1 cellular context compared by ENCODE assay signal in genomic region chr3:13539671-13540070, GRCh38.
TF ChIP-seq lines count a peak whose summit lies in the region.

No MANE protein-coding gene starts in this region.

TF ChIP-seq in HepG2, 621 proteins besides CTCF, POLR2A, EP300 and RAD21:
- TF ChIP-seq THAP9 (CRISPR knock-in tag; IDR thresholded peaks at IDR 0.05; ENCODE audit: borderline replicate concordance) (no peak), ARID2 (CRISPR knock-in tag; IDR thresholded peaks at IDR 0.05; ENCODE audit: borderline replicate concordance) (no peak), KDM1A (CRISPR knock-in tag; IDR thresholded peaks at IDR 0.05) (no peak), ZNF101 (CRISPR knock-in tag; IDR thresholded peaks at IDR 0.05; ENCODE audit: borderline replicate concordance, low read depth) (no peak), SYNCRIP (IDR thresholded peaks at IDR 0.05; ENCODE audit: insufficient read depth, low read depth, low read length) (no peak), ZNF883 (CRISPR knock-in tag; IDR thresholded peaks at IDR 0.05; ENCODE audit: not compliant biosample characterization) (no peak), MAFK (conservative IDR thresholded peaks at IDR 0.05 in 1 of 2, IDR thresholded peaks at IDR 0.05 in 1 of 2; ENCODE audit: low read length in 2 of 2) (no peak), ZNF75D (CRISPR knock-in tag; IDR thresholded peaks at IDR 0.05; ENCODE audit: borderline replicate concordance) (no peak)
